31 cellular contexts compared by ENCODE assay signal in genomic region chr16:13229039-13229438, GRCh38.
"Had no signal": no experiment of that assay in that cellular context is flagged by ENCODE, and none has a peak within 500 bp of the region (broad histone marks: within the 10 kb centered on the region; RNA-seq: fewer than 3 reads in every experiment).

No MANE protein-coding gene starts in this region.

- H3K27me3 Mint-ChIP-seq: progenitor cell of endocrine pancreas; stimulated activated memory B cell treated with anti-CD40 and anti-IgM and Interleukin-4, amounts not matched to agents 10 μg/mL and 1 μg/mL and 100 μg/mL, for 72 hours had no signal

- H3K27ac ChIP-seq: neural progenitor cell, ovary, parathyroid adenoma, psoas muscle, skin epidermis, spleen, suprapubic skin, testis, tibial artery, transverse colon, upper lobe of right lung, uterus had no signal

- H3K9ac ChIP-seq: neural progenitor cell, parathyroid adenoma had no signal

- H3K9me3 Mint-ChIP-seq: nephron, neural progenitor cell had no signal

- H3K36me3 ChIP-seq: neural progenitor cell, ovary, spleen, suprapubic skin, tibial artery, transverse colon, upper lobe of right lung, uterus had no signal

- H3K79me2 ChIP-seq: parathyroid adenoma had no signal

- H3K4me2 ChIP-seq: neural progenitor cell, smooth muscle cell had no signal

- H3K4me1 Mint-ChIP-seq: natural killer cell; nephron; neural progenitor cell; stimulated activated memory B cell treated with anti-CD40 and anti-IgM and Interleukin-4, amounts not matched to agents 10 μg/mL and 1 μg/mL and 100 μg/mL, for 72 hours; stimulated activated naive CD8-positive, alpha-beta T cell treated with anti-CD3 and anti-CD28 coated beads, Interleukin-15, amount 100 ng/mL, for 72 hours had no signal

- H3K9me3 ChIP-seq: ovary, psoas muscle, suprapubic skin, testis, tibial artery, transverse colon, upper lobe of right lung, uterus had no signal

- H3K4me3 ChIP-seq: neural progenitor cell, ovary, psoas muscle, skin epidermis, smooth muscle cell, spleen, suprapubic skin, testis, tibial artery, transverse colon, upper lobe of right lung, uterus had no signal

- H3K4me1 ChIP-seq: neural progenitor cell, parathyroid adenoma, psoas muscle, spleen, suprapubic skin, testis, tibial artery, transverse colon, upper lobe of right lung, uterus had no signal

- H3K36me3 Mint-ChIP-seq: natural killer cell; neural progenitor cell; stimulated activated memory B cell treated with anti-CD40 and anti-IgM and Interleukin-4, amounts not matched to agents 10 μg/mL and 1 μg/mL and 100 μg/mL, for 72 hours; type B pancreatic cell had no signal

- DNase-seq: natural killer cell; occipital lobe; ovary; posterior cingulate gyrus; psoas muscle; right cardiac atrium; spleen; stimulated activated CD4-positive, alpha-beta T cell treated with anti-CD3 and anti-CD28 coated beads, Interleukin-12 subunit alpha, Interleukin-12 subunit beta, amount 100 ng/mL, for 4 hours; stimulated activated CD4-positive, alpha-beta T cell treated with anti-CD3 and anti-CD28 coated beads, Interleukin-1b, Interleukin-23, amount 100 ng/mL, for 48 hours; stimulated activated CD4-positive, alpha-beta T cell treated with anti-CD3 and anti-CD28 coated beads, Interleukin-4, amount 100 ng/mL, for 1 hour; stimulated activated CD4-positive, alpha-beta T cell treated with anti-CD3 and anti-CD28 coated beads, Interleukin-4, amount 100 ng/mL, for 4 hours; stimulated activated CD8-positive, alpha-beta memory T cell treated with anti-CD3 and anti-CD28 coated beads, Interleukin-4, amount 100 ng/mL, for 48 hours; stimulated activated naive CD4-positive, alpha-beta T cell; stimulated activated naive CD8-positive, alpha-beta T cell treated with anti-CD3 and anti-CD28 coated beads, Interleukin-15, amount 100 ng/mL, for 72 hours; stimulated activated naive CD8-positive, alpha-beta T cell treated with anti-CD3 and anti-CD28 coated beads, Interleukin-15, Interleukin-2, amounts not matched to agents 100 U/mL and 50 U/mL, for 24 hours; substantia nigra; testis; tibial artery; transverse colon; upper lobe of right lung; uterus had no signal

- H3K27me3 ChIP-seq: neural progenitor cell, ovary, spleen, suprapubic skin, testis, transverse colon, upper lobe of right lung, uterus had no signal

- ATAC-seq: natural killer cell; psoas muscle; right cardiac atrium; sciatic nerve; stimulated activated memory B cell treated with anti-CD40 and anti-IgM and Interleukin-4, amounts not matched to agents 10 μg/mL and 1 μg/mL and 100 μg/mL, for 72 hours; stimulated activated naive CD8-positive, alpha-beta T cell treated with anti-CD3 and anti-CD28 coated beads, Interleukin-15, amount 100 ng/mL, for 72 hours; stimulated activated naive CD8-positive, alpha-beta T cell treated with anti-CD3 and anti-CD28 coated beads, Interleukin-15, Interleukin-2, amounts not matched to agents 100 U/mL and 50 U/mL, for 24 hours; upper lobe of right lung had no signal

- H3K27ac Mint-ChIP-seq: natural killer cell; nephron; neural progenitor cell; progenitor cell of endocrine pancreas; stimulated activated memory B cell treated with anti-CD40 and anti-IgM and Interleukin-4, amounts not matched to agents 10 μg/mL and 1 μg/mL and 100 μg/mL, for 72 hours; stimulated activated naive CD8-positive, alpha-beta T cell treated with anti-CD3 and anti-CD28 coated beads, Interleukin-15, amount 100 ng/mL, for 72 hours; type B pancreatic cell had no signal

- H3K4me3 Mint-ChIP-seq: natural killer cell; nephron; neural progenitor cell; stimulated activated memory B cell treated with anti-CD40 and anti-IgM and Interleukin-4, amounts not matched to agents 10 μg/mL and 1 μg/mL and 100 μg/mL, for 72 hours; stimulated activated naive CD8-positive, alpha-beta T cell treated with anti-CD3 and anti-CD28 coated beads, Interleukin-15, amount 100 ng/mL, for 72 hours; type B pancreatic cell had no signal
